In genomic region chr9:103545260-103545659, GRCh38 we compare ENCODE assay signal across 6 cellular contexts.
"Had no signal": no experiment of that assay in that cellular context is flagged by ENCODE, and none has a peak within 500 bp of the region (broad histone marks: within the 10 kb centered on the region; RNA-seq: fewer than 3 reads in every experiment).

No MANE protein-coding gene starts in this region.

- ATAC-seq: GM23338 had no signal

- H3K4me2 ChIP-seq: GM23338 had no signal

- H3K4me3 ChIP-seq: GM23338 had no signal

- FAIRE-seq: H1, H54, HTR-8/SVneo had no signal

- DNase-seq: H9, HCEC 1CT had no signal

- H2AFZ ChIP-seq: GM23338 had no signal
